In the genomic region with DNA sequence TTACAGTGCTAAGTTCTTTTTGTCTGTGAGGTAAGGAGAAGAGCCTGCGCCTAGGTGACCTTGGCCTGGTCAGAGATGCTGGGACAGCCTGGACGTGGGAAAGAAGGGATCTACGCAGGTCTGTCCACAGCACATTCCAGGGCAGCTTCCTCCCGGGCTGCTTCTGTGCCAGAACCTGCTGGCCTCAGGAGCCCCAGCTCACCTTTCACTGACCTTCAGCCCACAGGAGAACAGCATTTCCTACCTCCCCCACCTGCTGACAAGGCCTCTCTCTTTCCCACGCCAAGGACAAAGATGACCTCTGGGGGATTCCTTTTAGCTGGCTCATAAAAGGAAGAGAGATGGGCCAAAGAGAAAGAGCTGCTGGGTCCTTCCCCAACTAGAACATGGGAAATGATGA, we compare ENCODE assay signal across 1 cellular context.
TF ChIP-seq lines count a peak whose summit lies in the region.

No MANE protein-coding gene starts in this region.

TF ChIP-seq in SK-N-SH treated with all-trans-retinoic acid at 6 μM for 48 hours, 23 proteins besides CTCF, POLR2A, EP300 and RAD21:
- TF ChIP-seq, protein P1, sequence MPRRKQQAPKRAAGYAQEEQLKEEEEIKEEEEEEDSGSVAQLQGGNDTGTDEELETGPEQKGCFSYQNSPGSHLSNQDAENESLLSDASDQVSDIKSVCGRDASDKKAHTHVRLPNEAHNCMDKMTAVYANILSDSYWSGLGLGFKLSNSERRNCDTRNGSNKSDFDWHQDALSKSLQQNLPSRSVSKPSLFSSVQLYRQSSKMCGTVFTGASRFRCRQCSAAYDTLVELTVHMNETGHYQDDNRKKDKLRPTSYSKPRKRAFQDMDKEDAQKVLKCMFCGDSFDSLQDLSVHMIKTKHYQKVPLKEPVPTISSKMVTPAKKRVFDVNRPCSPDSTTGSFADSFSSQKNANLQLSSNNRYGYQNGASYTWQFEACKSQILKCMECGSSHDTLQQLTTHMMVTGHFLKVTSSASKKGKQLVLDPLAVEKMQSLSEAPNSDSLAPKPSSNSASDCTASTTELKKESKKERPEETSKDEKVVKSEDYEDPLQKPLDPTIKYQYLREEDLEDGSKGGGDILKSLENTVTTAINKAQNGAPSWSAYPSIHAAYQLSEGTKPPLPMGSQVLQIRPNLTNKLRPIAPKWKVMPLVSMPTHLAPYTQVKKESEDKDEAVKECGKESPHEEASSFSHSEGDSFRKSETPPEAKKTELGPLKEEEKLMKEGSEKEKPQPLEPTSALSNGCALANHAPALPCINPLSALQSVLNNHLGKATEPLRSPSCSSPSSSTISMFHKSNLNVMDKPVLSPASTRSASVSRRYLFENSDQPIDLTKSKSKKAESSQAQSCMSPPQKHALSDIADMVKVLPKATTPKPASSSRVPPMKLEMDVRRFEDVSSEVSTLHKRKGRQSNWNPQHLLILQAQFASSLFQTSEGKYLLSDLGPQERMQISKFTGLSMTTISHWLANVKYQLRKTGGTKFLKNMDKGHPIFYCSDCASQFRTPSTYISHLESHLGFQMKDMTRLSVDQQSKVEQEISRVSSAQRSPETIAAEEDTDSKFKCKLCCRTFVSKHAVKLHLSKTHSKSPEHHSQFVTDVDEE (CRISPR knock-in tag; IDR thresholded peaks at IDR 0.05): no peak
- no peak for TF ChIP-seq ARNTL (CRISPR knock-in tag; IDR thresholded peaks at IDR 0.05; ENCODE audit: borderline replicate concordance, low read depth)
- TF ChIP-seq PATZ1 (CRISPR knock-in tag; IDR thresholded peaks at IDR 0.05; ENCODE audit: borderline replicate concordance): no peak
- TF ChIP-seq CSRNP3 (CRISPR knock-in tag; IDR thresholded peaks at IDR 0.05): no peak
- TF ChIP-seq PPARA (CRISPR knock-in tag; IDR thresholded peaks at IDR 0.05; ENCODE audit: borderline replicate concordance): no peak
- TF ChIP-seq SNAI2 (CRISPR knock-in tag; IDR thresholded peaks at IDR 0.05): no peak
- TF ChIP-seq ZNF70 (CRISPR knock-in tag; IDR thresholded peaks at IDR 0.05): no peak
